ENCODE assay signal across 25 cellular contexts in the genomic region with DNA sequence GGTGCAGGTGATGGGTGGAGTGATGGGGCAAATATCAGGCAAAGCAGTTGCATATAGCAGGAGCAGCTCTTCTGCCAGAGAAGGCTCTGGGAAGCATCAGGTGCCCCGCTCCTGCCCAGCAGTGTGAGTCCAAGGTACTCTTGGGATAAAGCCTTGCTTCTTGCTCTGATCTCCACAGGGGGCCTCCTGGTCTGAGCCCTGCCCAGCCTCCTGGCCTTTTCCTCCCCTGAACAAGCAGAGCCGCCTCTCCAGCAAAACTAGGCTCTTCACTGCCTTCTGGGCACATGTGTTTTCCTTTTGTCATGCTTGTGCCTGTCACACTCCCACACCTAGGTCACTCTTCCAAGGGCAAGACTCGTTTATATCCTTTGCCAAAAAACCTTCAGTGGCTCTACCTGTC. TPM values are rescaled to one million over a fixed set of nuclear protein-coding genes. Genes with fewer than 3 reads are reported as not detected.
"Had no signal": no experiment of that assay in that cellular context is flagged by ENCODE, and none has a peak within 500 bp of the region (broad histone marks: within the 10 kb centered on the region; RNA-seq: fewer than 3 reads in every experiment).

No MANE protein-coding gene starts in this region.

- FAIRE-seq: bronchial epithelial cell had no signal

- H3K27ac Mint-ChIP-seq: activated CD8-positive, alpha-beta T cell treated with anti-CD3 and anti-CD28 coated beads for 36 hours; activated naive CD8-positive, alpha-beta T cell treated with anti-CD3 and anti-CD28 coated beads, Interleukin-2, amount 10 ng/mL, durations not matched to agents 7 days and 5 days had no signal

- H3K4me1 Mint-ChIP-seq: activated naive CD8-positive, alpha-beta T cell treated with anti-CD3 and anti-CD28 coated beads, Interleukin-2, amount 10 ng/mL, durations not matched to agents 7 days and 5 days had no signal

- H3K27me3 ChIP-seq: ascending aorta, body of pancreas, MG63 had no signal

- DNase-seq: activated CD4-positive, alpha-beta T cell treated with anti-CD3 and anti-CD28 coated beads for 4 hours; activated CD8-positive, alpha-beta memory T cell treated with anti-CD3 and anti-CD28 coated beads, Interleukin-2, amount 50 U/mL, for 48 hours; activated CD8-positive, alpha-beta T cell treated with anti-CD3 and anti-CD28 coated beads for 36 hours; activated naive CD4-positive, alpha-beta T cell treated with anti-CD3 and anti-CD28 coated beads, Interleukin-2, amount 50 U/mL, for 16 hours; activated naive CD8-positive, alpha-beta T cell treated with anti-CD3 and anti-CD28 coated beads, Interleukin-2, amount 10 ng/mL, durations not matched to agents 7 days and 5 days; activated T-cell treated with anti-CD3 and anti-CD28 coated beads, Interleukin-2, amount 50 U/mL, for 1 hour; MG63; MV-4-11; NCI-H1092 treated with DMSO at 0.1 percent for 48 hours; NCI-H1417 treated with DMSO at 0.1 percent for 48 hours; NCI-H1694; NCI-H2029; NCI-H2107; NCI-H2171 treated with DMSO at 0.1 percent for 48 hours; NCI-H226; NCI-H526; NCI-H82; SW 1271 had no signal

- H3K27ac ChIP-seq: ascending aorta, body of pancreas, SK-N-MC had no signal

- H3K36me3 Mint-ChIP-seq: activated naive CD8-positive, alpha-beta T cell treated with anti-CD3 and anti-CD28 coated beads, Interleukin-2, amount 10 ng/mL, durations not matched to agents 7 days and 5 days had no signal

- H3K4me3 ChIP-seq: ascending aorta, body of pancreas, MG63, SK-N-MC had no signal

- H3K4me3 Mint-ChIP-seq: activated CD8-positive, alpha-beta T cell treated with anti-CD3 and anti-CD28 coated beads for 36 hours; activated naive CD8-positive, alpha-beta T cell treated with anti-CD3 and anti-CD28 coated beads, Interleukin-2, amount 10 ng/mL, durations not matched to agents 7 days and 5 days had no signal

- ATAC-seq: activated CD4-positive, CD25-positive, alpha-beta regulatory T cell treated with anti-CD3 and anti-CD28 coated beads, Interleukin-2, amount 50 U/mL, for 24 hours; activated CD8-positive, alpha-beta T cell treated with anti-CD3 and anti-CD28 coated beads for 36 hours; body of pancreas had no signal

- H3K9me3 Mint-ChIP-seq: activated CD8-positive, alpha-beta T cell treated with anti-CD3 and anti-CD28 coated beads for 36 hours; activated naive CD8-positive, alpha-beta T cell treated with anti-CD3 and anti-CD28 coated beads, Interleukin-2, amount 10 ng/mL, durations not matched to agents 7 days and 5 days had no signal

- H3K9me3 ChIP-seq: ascending aorta, body of pancreas, MG63 had no signal

RNA-seq across cellular contexts. Expression of a gene that starts 34.3 kb away (rescaled TPM):
- total RNA-seq: OCI-LY7; T-helper 1 cell treated with Interleukin-12 subunit alpha and Interleukin-12 subunit beta and Interleukin-4 antibody, amounts not matched to agents 30 ng/mL and 1 ng/mL, for 36 hours had no signal
